In genomic region chr6:104955927-104956662, GRCh38 we compare ENCODE assay signal across 15 cellular contexts. TPM values are rescaled to one million over a fixed set of nuclear protein-coding genes. Genes with fewer than 3 reads are reported as not detected.
A peak's percentile ranks its signal among the peaks of the same experiment; 100 is the strongest.
DNase-seq lines count a peak whose midpoint lies in the region; ATAC-seq and TF ChIP-seq lines count a peak whose summit lies in the region.
"Had no signal": no experiment of that assay in that cellular context is flagged by ENCODE, and none has a peak within 500 bp of the region (broad histone marks: within the 10 kb centered on the region; RNA-seq: fewer than 3 reads in every experiment).

No MANE protein-coding gene starts in this region.

- no peak overlapping the region for H3K18ac ChIP-seq in mesenchymal stem cell (ENCODE audit: low read depth in 1 of 2, low read length in 2 of 2)

- H3K4me2 ChIP-seq in mesenchymal stem cell (ENCODE audit: low read length, poor library complexity, severe bottlenecking), result peak overlapping the region; percentile 29
- H3K4me2 ChIP-seq: BLaER1 had no signal

- H3K4me1 ChIP-seq in ES-I3 (ENCODE audit: insufficient read depth, low read length) (peaks cover 8% of the 10 kb centered on the region; the same call in 1 of the 2 replicates), mesenchymal stem cell (ENCODE audit: control insufficient read depth, insufficient read depth, low read depth, low read length) (peaks cover 5% of the 10 kb centered on the region)
- H3K4me1 ChIP-seq: BLaER1 had no signal

- no peaks in the 10 kb centered on the region for H3K36me3 ChIP-seq in ES-I3 (ENCODE audit: insufficient read depth, low read length)
- no peaks in the 10 kb centered on the region for H3K36me3 ChIP-seq in WERI-Rb-1
- H3K36me3 ChIP-seq in mesenchymal stem cell (ENCODE audit: control insufficient read depth in 1 of 2, insufficient read depth in 2 of 2, low read depth in 1 of 2, low read length in 2 of 2), result no peaks in the 10 kb centered on the region
- H3K36me3 ChIP-seq: BLaER1 had no signal

- H4K8ac ChIP-seq in mesenchymal stem cell (ENCODE audit: low read length), result no peak overlapping the region

- no peak overlapping the region for H2AK5ac ChIP-seq in mesenchymal stem cell (ENCODE audit: low read length, severe bottlenecking)

- H3K14ac ChIP-seq in mesenchymal stem cell (ENCODE audit: low read length in 2 of 2), result no peak overlapping the region

- H3K9me3 ChIP-seq in ES-I3 (ENCODE audit: control insufficient read depth, insufficient read depth, low read length), result no peaks in the 10 kb centered on the region
- H3K9me3 ChIP-seq in WERI-Rb-1 (ENCODE audit: severe bottlenecking), result no peaks in the 10 kb centered on the region
- H3K9me3 ChIP-seq in mesenchymal stem cell (ENCODE audit: control insufficient read depth, low read length), result peaks cover 4% of the 10 kb centered on the region

- H3K4me3 ChIP-seq in WERI-Rb-1 (ENCODE audit: low read depth, low read length) (peak overlapping the region; percentile 56), mesenchymal stem cell (ENCODE audit: insufficient read depth in 1 of 2, low read depth in 1 of 2, low read length in 2 of 2) (no peak overlapping the region)
- H3K4me3 ChIP-seq: BLaER1 had no signal

- no peak overlapping the region for H2BK5ac ChIP-seq in mesenchymal stem cell (ENCODE audit: low read depth, low read length, poor library complexity, severe bottlenecking)

- no peak overlapping the region for H3K23ac ChIP-seq in mesenchymal stem cell (ENCODE audit: low read length in 2 of 2)

- no peak overlapping the region for H4K91ac ChIP-seq in mesenchymal stem cell (ENCODE audit: low read length)

- peak overlapping the region; percentile 98 for H3K9ac ChIP-seq in ES-I3 (ENCODE audit: low read depth, low read length)
- no peak overlapping the region for H3K9ac ChIP-seq in mesenchymal stem cell (ENCODE audit: low read length)
- H3K9ac ChIP-seq: BLaER1 had no signal

- no peak for TF ChIP-seq CTCF in WERI-Rb-1 (IDR thresholded peaks at IDR 0.05; ENCODE audit: low read depth, low read length)

- no peak for ATAC-seq in HG03439 (IDR thresholded peaks at IDR 0.05; ENCODE audit: unreplicated experiment)
- ATAC-seq: left colon; stimulated activated effector memory CD8-positive, alpha-beta T cell treated with anti-CD3 and anti-CD28 coated beads, Interleukin-12 subunit alpha, Interleukin-12 subunit beta, amount 100 ng/mL, for 72 hours had no signal

- WGBS in mesenchymal stem cell, result 0% methylated on average over 9 of the region's 14 CpGs

- H2BK120ac ChIP-seq in mesenchymal stem cell (ENCODE audit: low read depth, low read length), result no peak overlapping the region

- peak overlapping the region in 1 of 2 experiments; percentile 73 for H3K4ac ChIP-seq in mesenchymal stem cell (ENCODE audit: low read depth in 1 of 2, low read length in 2 of 2)

- DNase-seq in NCI-H2081 (lab: John Stamatoyannopoulos, UW) (peak; percentile 61 to 77), WERI-Rb-1 (peak; percentile 47), mesenchymal stem cell (peak; percentile 61), T-helper 1 cell (no peak), AML-193 (lab: John Stamatoyannopoulos, UW) (no peak)
- DNase-seq in activated effector memory CD4-positive, alpha-beta T cell treated with anti-CD3 and anti-CD28 coated beads, Interleukin-2, amount 50 U/mL, for 16 hours, result no peak
- DNase-seq: activated CD4-positive, alpha-beta T cell treated with anti-CD3 and anti-CD28 coated beads, Interleukin-2, amount 10 ng/mL, durations not matched to agents 7 days and 5 days; IMR-90; left colon; NCI-H2107; Right ventricle myocardium superior had no signal

- H3K27me3 ChIP-seq in WERI-Rb-1 (ENCODE audit: insufficient read depth, low read depth, severe bottlenecking) (no peaks in the 10 kb centered on the region), mesenchymal stem cell (ENCODE audit: control insufficient read depth in 1 of 2, insufficient read depth in 1 of 2, low read length in 2 of 2) (peaks cover 23 to 83% of the 10 kb centered on the region in 2 experiments)
- H3K27me3 ChIP-seq: BLaER1 had no signal

- no peak overlapping the region for H2BK15ac ChIP-seq in mesenchymal stem cell (ENCODE audit: low read depth, poor library complexity, severe bottlenecking)

- H2AFZ ChIP-seq in mesenchymal stem cell (ENCODE audit: low read depth, low read length), result no peak overlapping the region

- H2BK12ac ChIP-seq in mesenchymal stem cell (ENCODE audit: low read length in 2 of 2), result no peak overlapping the region

- H3K27ac ChIP-seq in WERI-Rb-1, result peak overlapping the region; percentile 2; the same call in 1 of the 2 replicates
- H3K27ac ChIP-seq in mesenchymal stem cell (ENCODE audit: low read length, poor library complexity, severe bottlenecking), result no peak overlapping the region
- H3K27ac ChIP-seq: BLaER1 had no signal

- H3K79me1 ChIP-seq in mesenchymal stem cell (replicated peaks; ENCODE audit: low read length, poor library complexity, severe bottlenecking), result no peaks in the 10 kb centered on the region

RNA-seq across cellular contexts. Expression of gene LIN28B, which starts 0.8 kb away (rescaled TPM):
- 7.0 TPM for polyA plus RNA-seq in mesenchymal stem cell (2013, experiment 1 of 2)
- polyA plus RNA-seq in mesenchymal stem cell (2013, experiment 2 of 2), result 7.0 TPM
- polyA plus RNA-seq: IMR-90 had no signal

Comparison
In these comparisons a context has a peak if more than half of its experiments do, and no peak if none do; other contexts are left out.
1. DNase-seq: peak in NCI-H2081 (2 of 2), WERI-Rb-1 (single experiment) and mesenchymal stem cell (single experiment); none in activated effector memory CD4-positive, alpha-beta T cell treated with anti-CD3 and anti-CD28 coated beads, Interleukin-2, amount 50 U/mL, for 16 hours (single experiment), T-helper 1 cell (0 of 5) and AML-193 (0 of 2).